ENCODE assay signal across 1 cellular context in genomic region chr15:90059208-90059985, GRCh38.
TF ChIP-seq lines count a peak whose summit lies in the region.

No MANE protein-coding gene starts in this region.

TF ChIP-seq in K562, 482 proteins besides CTCF, POLR2A, EP300 and RAD21 (continued from another document and continues in another):
- TF ChIP-seq ETS1 (conservative IDR thresholded peaks at IDR 0.05; ENCODE audit: control insufficient read depth, low read depth, low read length), result no peak
- TF ChIP-seq KHSRP (IDR thresholded peaks at IDR 0.05), result no peak
- TF ChIP-seq MYC (IDR thresholded peaks at IDR 0.05; ENCODE audit: low read depth, low read length), result 0 out of 2 replicates have a peak, but pooled peaks have one; percentile 29
- TF ChIP-seq MYC (CRISPR knock-in tag; IDR thresholded peaks at IDR 0.05; ENCODE audit: borderline replicate concordance, low read depth), result no peak
- no peak for TF ChIP-seq HES1 (IDR thresholded peaks at IDR 0.05; ENCODE audit: low read depth)
- no peak for TF ChIP-seq GATAD2A (IDR thresholded peaks at IDR 0.05)
- no peak for TF ChIP-seq BCLAF1 (IDR thresholded peaks at IDR 0.05; ENCODE audit: borderline replicate concordance in 1 of 2, control insufficient read depth in 1 of 2, low read depth in 2 of 2, low read length in 1 of 2)
- no peak for TF ChIP-seq ZNF584 (CRISPR knock-in tag; IDR thresholded peaks at IDR 0.05; ENCODE audit: low read depth)
- no peak for TF ChIP-seq EWSR1 (IDR thresholded peaks at IDR 0.05; ENCODE audit: borderline replicate concordance, low read depth, partially characterized antibody)
- no peak for TF ChIP-seq ZBED1 (IDR thresholded peaks at IDR 0.05)
- no peak for TF ChIP-seq ZNF717 (CRISPR knock-in tag; IDR thresholded peaks at IDR 0.05)
- TF ChIP-seq PML (IDR thresholded peaks at IDR 0.05; ENCODE audit: low read length), result no peak
- TF ChIP-seq CREB5 (CRISPR knock-in tag; IDR thresholded peaks at IDR 0.05), result no peak
- TF ChIP-seq HCFC1 (IDR thresholded peaks at IDR 0.05; ENCODE audit: low read depth, low read length), result no peak
- no peak for TF ChIP-seq CHD2 (IDR thresholded peaks at IDR 0.05; ENCODE audit: low read depth, low read length)
- no peak for TF ChIP-seq USF2 (CRISPR knock-in tag; IDR thresholded peaks at IDR 0.05)
- no peak for TF ChIP-seq ZNF431 (CRISPR knock-in tag; IDR thresholded peaks at IDR 0.05)
- no peak for TF ChIP-seq TRIM28 (IDR thresholded peaks at IDR 0.05)
- TF ChIP-seq SP2 (IDR thresholded peaks at IDR 0.05; ENCODE audit: extremely low read depth, low read depth, low read length, poor library complexity, severe bottlenecking), result no peak
- TF ChIP-seq ZNF75A (CRISPR knock-in tag; IDR thresholded peaks at IDR 0.05), result no peak
- no peak for TF ChIP-seq HSF4 (CRISPR knock-in tag; IDR thresholded peaks at IDR 0.05; ENCODE audit: borderline replicate concordance)
- no peak for TF ChIP-seq RUNX1 (IDR thresholded peaks at IDR 0.05; ENCODE audit: low read depth)
- no peak for TF ChIP-seq PURB (CRISPR knock-in tag; IDR thresholded peaks at IDR 0.05; ENCODE audit: low read depth)
- TF ChIP-seq PATZ1 (CRISPR knock-in tag; IDR thresholded peaks at IDR 0.05; ENCODE audit: borderline replicate concordance), result no peak
- TF ChIP-seq MAZ (CRISPR knock-in tag; conservative IDR thresholded peaks at IDR 0.05 in 1 of 2, IDR thresholded peaks at IDR 0.05 in 1 of 2), result peak; percentile 52 to 82
- no peak for TF ChIP-seq NFE2L1 (tag; IDR thresholded peaks at IDR 0.05; ENCODE audit: borderline replicate concordance, low read depth)
- TF ChIP-seq ZFPM2 (CRISPR knock-in tag; IDR thresholded peaks at IDR 0.05), result no peak
- no peak for TF ChIP-seq SAFB (IDR thresholded peaks at IDR 0.05; ENCODE audit: borderline replicate concordance, low read depth, low read length)
- no peak for TF ChIP-seq RHOXF2B (CRISPR knock-in tag; conservative IDR thresholded peaks at IDR 0.05)
- peak; percentile 66; the same call in 1 of the 2 replicates for TF ChIP-seq MTA3 (IDR thresholded peaks at IDR 0.05; ENCODE audit: borderline replicate concordance)
- TF ChIP-seq TAF7 (tag; IDR thresholded peaks at IDR 0.05), result no peak; the same call in 1 of the 2 replicates
- no peak for TF ChIP-seq CBX2 (IDR thresholded peaks at IDR 0.05; ENCODE audit: insufficient read depth, low read length, poor library complexity, severe bottlenecking)
- no peak; the same call in 1 of the 2 replicates for TF ChIP-seq BCL6 (CRISPR knock-in tag; IDR thresholded peaks at IDR 0.05)
- TF ChIP-seq HDGF (IDR thresholded peaks at IDR 0.05), result no peak
- TF ChIP-seq BACH1 (tag; IDR thresholded peaks at IDR 0.05), result no peak
- TF ChIP-seq HDAC1 (IDR thresholded peaks at IDR 0.05), result no peak; a peak in 1 of 4 replicates
- TF ChIP-seq ZNF398 (CRISPR knock-in tag; IDR thresholded peaks at IDR 0.05), result no peak
- no peak for TF ChIP-seq RBM25 (IDR thresholded peaks at IDR 0.05; ENCODE audit: low read depth, low read length, severe bottlenecking)
- TF ChIP-seq SRSF3 (IDR thresholded peaks at IDR 0.05; ENCODE audit: insufficient read depth, low read length), result no peak
- peak in 1 of 3 experiments; percentile 13 for TF ChIP-seq YY1 (IDR thresholded peaks at IDR 0.05; ENCODE audit: borderline replicate concordance in 1 of 3, control insufficient read depth in 1 of 3, extremely low read depth in 1 of 3, insufficient read depth in 3 of 3, insufficient read length in 1 of 3, insufficient replicate concordance in 2 of 3, low read depth in 1 of 3, low read length in 2 of 3)
- no peak for TF ChIP-seq ATF4 (CRISPR knock-in tag; IDR thresholded peaks at IDR 0.05)
- TF ChIP-seq GTF2A2 (tag; IDR thresholded peaks at IDR 0.05), result no peak
- TF ChIP-seq TRIM25 (IDR thresholded peaks at IDR 0.05; ENCODE audit: borderline replicate concordance), result no peak
- no peak for TF ChIP-seq NFYB (IDR thresholded peaks at IDR 0.05; ENCODE audit: extremely low read depth, insufficient read length)
- TF ChIP-seq MLLT1 (IDR thresholded peaks at IDR 0.05), result no peak
- TF ChIP-seq NFIC (IDR thresholded peaks at IDR 0.05), result no peak
- no peak for TF ChIP-seq CHCHD3 (CRISPR knock-in tag; IDR thresholded peaks at IDR 0.05)
- TF ChIP-seq CTBP1 (IDR thresholded peaks at IDR 0.05; ENCODE audit: borderline replicate concordance), result peak; percentile 87; the same call in 1 of the 2 replicates
- TF ChIP-seq JUNB (CRISPR knock-in tag; conservative IDR thresholded peaks at IDR 0.05), result no peak
- no peak for TF ChIP-seq ETV5 (CRISPR knock-in tag; IDR thresholded peaks at IDR 0.05; ENCODE audit: low read depth)
- no peak for TF ChIP-seq ATF2 (CRISPR knock-in tag; IDR thresholded peaks at IDR 0.05)
- no peak for TF ChIP-seq NFIX (CRISPR knock-in tag; IDR thresholded peaks at IDR 0.05; ENCODE audit: low read depth)
- TF ChIP-seq SRF (CRISPR knock-in tag; IDR thresholded peaks at IDR 0.05), result no peak
- no peak for TF ChIP-seq CHD4 (IDR thresholded peaks at IDR 0.05; ENCODE audit: insufficient read depth, insufficient replicate concordance, low read depth, low read length, poor library complexity, severe bottlenecking)
